1 cellular context compared by ENCODE assay signal in the genomic region with DNA sequence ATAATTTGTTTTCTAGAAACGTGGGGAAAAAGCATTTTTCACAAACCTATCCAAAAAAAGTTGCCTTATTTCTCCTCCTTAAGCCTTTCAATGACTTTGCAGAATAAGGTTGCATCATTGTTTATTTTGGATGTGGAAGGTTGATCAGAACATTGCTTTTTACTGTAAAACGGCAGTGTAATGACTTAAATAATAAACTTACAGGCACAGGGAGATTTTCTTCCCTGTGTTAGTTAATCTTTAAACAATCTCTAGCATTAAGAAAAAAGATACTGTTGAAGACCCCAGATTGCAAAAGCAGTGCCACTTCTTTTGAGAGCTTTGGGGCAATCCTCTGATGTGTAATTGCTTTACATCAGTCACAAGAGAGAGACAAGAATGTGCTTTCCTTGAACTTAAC.
TF ChIP-seq lines count a peak whose summit lies in the region.

No MANE protein-coding gene starts in this region.

TF ChIP-seq in GM23338, 12 proteins besides CTCF, POLR2A, EP300 and RAD21 (continued from another document):
- TF ChIP-seq, protein P1, sequence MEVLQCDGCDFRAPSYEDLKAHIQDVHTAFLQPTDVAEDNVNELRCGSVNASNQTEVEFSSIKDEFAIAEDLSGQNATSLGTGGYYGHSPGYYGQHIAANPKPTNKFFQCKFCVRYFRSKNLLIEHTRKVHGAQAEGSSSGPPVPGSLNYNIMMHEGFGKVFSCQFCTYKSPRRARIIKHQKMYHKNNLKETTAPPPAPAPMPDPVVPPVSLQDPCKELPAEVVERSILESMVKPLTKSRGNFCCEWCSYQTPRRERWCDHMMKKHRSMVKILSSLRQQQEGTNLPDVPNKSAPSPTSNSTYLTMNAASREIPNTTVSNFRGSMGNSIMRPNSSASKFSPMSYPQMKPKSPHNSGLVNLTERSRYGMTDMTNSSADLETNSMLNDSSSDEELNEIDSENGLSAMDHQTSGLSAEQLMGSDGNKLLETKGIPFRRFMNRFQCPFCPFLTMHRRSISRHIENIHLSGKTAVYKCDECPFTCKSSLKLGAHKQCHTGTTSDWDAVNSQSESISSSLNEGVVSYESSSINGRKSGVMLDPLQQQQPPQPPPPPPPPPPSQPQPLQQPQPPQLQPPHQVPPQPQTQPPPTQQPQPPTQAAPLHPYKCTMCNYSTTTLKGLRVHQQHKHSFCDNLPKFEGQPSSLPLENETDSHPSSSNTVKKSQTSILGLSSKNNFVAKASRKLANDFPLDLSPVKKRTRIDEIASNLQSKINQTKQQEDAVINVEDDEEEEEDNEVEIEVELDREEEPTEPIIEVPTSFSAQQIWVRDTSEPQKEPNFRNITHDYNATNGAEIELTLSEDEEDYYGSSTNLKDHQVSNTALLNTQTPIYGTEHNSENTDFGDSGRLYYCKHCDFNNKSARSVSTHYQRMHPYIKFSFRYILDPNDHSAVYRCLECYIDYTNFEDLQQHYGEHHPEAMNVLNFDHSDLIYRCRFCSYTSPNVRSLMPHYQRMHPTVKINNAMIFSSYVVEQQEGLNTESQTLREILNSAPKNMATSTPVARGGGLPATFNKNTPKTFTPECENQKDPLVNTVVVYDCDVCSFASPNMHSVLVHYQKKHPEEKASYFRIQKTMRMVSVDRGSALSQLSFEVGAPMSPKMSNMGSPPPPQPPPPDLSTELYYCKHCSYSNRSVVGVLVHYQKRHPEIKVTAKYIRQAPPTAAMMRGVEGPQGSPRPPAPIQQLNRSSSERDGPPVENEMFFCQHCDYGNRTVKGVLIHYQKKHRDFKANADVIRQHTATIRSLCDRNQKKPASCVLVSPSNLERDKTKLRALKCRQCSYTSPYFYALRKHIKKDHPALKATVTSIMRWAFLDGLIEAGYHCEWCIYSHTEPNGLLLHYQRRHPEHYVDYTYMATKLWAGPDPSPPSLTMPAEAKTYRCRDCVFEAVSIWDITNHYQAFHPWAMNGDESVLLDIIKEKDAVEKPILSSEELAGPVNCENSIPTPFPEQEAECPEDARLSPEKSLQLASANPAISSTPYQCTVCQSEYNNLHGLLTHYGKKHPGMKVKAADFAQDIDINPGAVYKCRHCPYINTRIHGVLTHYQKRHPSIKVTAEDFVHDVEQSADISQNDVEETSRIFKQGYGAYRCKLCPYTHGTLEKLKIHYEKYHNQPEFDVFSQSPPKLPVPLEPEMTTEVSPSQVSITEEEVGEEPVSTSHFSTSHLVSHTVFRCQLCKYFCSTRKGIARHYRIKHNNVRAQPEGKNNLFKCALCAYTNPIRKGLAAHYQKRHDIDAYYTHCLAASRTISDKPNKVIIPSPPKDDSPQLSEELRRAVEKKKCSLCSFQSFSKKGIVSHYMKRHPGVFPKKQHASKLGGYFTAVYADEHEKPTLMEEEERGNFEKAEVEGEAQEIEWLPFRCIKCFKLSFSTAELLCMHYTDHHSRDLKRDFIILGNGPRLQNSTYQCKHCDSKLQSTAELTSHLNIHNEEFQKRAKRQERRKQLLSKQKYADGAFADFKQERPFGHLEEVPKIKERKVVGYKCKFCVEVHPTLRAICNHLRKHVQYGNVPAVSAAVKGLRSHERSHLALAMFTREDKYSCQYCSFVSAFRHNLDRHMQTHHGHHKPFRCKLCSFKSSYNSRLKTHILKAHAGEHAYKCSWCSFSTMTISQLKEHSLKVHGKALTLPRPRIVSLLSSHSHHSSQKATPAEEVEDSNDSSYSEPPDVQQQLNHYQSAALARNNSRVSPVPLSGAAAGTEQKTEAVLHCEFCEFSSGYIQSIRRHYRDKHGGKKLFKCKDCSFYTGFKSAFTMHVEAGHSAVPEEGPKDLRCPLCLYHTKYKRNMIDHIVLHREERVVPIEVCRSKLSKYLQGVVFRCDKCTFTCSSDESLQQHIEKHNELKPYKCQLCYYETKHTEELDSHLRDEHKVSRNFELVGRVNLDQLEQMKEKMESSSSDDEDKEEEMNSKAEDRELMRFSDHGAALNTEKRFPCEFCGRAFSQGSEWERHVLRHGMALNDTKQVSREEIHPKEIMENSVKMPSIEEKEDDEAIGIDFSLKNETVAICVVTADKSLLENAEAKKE (CRISPR knock-in tag; IDR thresholded peaks at IDR 0.05) = no peak
- TF ChIP-seq, protein P2, sequence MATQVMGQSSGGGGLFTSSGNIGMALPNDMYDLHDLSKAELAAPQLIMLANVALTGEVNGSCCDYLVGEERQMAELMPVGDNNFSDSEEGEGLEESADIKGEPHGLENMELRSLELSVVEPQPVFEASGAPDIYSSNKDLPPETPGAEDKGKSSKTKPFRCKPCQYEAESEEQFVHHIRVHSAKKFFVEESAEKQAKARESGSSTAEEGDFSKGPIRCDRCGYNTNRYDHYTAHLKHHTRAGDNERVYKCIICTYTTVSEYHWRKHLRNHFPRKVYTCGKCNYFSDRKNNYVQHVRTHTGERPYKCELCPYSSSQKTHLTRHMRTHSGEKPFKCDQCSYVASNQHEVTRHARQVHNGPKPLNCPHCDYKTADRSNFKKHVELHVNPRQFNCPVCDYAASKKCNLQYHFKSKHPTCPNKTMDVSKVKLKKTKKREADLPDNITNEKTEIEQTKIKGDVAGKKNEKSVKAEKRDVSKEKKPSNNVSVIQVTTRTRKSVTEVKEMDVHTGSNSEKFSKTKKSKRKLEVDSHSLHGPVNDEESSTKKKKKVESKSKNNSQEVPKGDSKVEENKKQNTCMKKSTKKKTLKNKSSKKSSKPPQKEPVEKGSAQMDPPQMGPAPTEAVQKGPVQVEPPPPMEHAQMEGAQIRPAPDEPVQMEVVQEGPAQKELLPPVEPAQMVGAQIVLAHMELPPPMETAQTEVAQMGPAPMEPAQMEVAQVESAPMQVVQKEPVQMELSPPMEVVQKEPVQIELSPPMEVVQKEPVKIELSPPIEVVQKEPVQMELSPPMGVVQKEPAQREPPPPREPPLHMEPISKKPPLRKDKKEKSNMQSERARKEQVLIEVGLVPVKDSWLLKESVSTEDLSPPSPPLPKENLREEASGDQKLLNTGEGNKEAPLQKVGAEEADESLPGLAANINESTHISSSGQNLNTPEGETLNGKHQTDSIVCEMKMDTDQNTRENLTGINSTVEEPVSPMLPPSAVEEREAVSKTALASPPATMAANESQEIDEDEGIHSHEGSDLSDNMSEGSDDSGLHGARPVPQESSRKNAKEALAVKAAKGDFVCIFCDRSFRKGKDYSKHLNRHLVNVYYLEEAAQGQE (IDR thresholded peaks at IDR 0.05; ENCODE audit: unreplicated experiment) = no peak
TF ChIP-seq in GM23338: peak in this region for 0.
